ENCODE assay signal across 1 cellular context in genomic region chr1:46202975-46203737, GRCh38.
TF ChIP-seq lines count a peak whose summit lies in the region.

Gene LURAP1, plus strand, starts transcription at chr1:46203334. Its CDS starts 93 bp downstream, at chr1:46203427.

TF ChIP-seq in K562, 482 proteins besides CTCF, POLR2A, EP300 and RAD21 (continued from another document and continues in another):
- TF ChIP-seq HDAC6 (IDR thresholded peaks at IDR 0.05; ENCODE audit: low read depth, low read length) (no peak), ZFPM2 (CRISPR knock-in tag; IDR thresholded peaks at IDR 0.05) (no peak), THRB (CRISPR knock-in tag; conservative IDR thresholded peaks at IDR 0.05) (no peak), FOSL1 (tag; conservative IDR thresholded peaks at IDR 0.05) (no peak), MCM3 (IDR thresholded peaks at IDR 0.05) (no peak), BRD9 (IDR thresholded peaks at IDR 0.05; ENCODE audit: low read depth, partially characterized antibody) (no peak), HDAC8 (tag; IDR thresholded peaks at IDR 0.05) (no peak), BACH1 (tag; IDR thresholded peaks at IDR 0.05) (no peak), THAP7 (CRISPR knock-in tag; IDR thresholded peaks at IDR 0.05) (no peak), MBD2 (IDR thresholded peaks at IDR 0.05; ENCODE audit: borderline replicate concordance, low read depth) (no peak), SLC30A9 (CRISPR knock-in tag; IDR thresholded peaks at IDR 0.05) (no peak), ZKSCAN3 (CRISPR knock-in tag; IDR thresholded peaks at IDR 0.05) (no peak), FOXJ2 (tag; IDR thresholded peaks at IDR 0.05) (no peak), CHD4 (IDR thresholded peaks at IDR 0.05; ENCODE audit: insufficient read depth, insufficient replicate concordance, low read depth, low read length, poor library complexity, severe bottlenecking) (no peak), L3MBTL2 (IDR thresholded peaks at IDR 0.05) (peak; percentile 65; the same call in 1 of the 2 replicates), RERE (CRISPR knock-in tag; IDR thresholded peaks at IDR 0.05; ENCODE audit: borderline replicate concordance) (no peak), POLR3A (IDR thresholded peaks at IDR 0.05; ENCODE audit: borderline replicate concordance, extremely low read depth, insufficient read depth, insufficient read length) (no peak), NFIX (CRISPR knock-in tag; IDR thresholded peaks at IDR 0.05; ENCODE audit: low read depth) (no peak), MAX (CRISPR knock-in tag; IDR thresholded peaks at IDR 0.05) (0 out of 2 replicates have a peak, but pooled peaks have one; percentile 13), MCM2 (IDR thresholded peaks at IDR 0.05; ENCODE audit: low read depth) (no peak), PPARD (CRISPR knock-in tag; IDR thresholded peaks at IDR 0.05) (no peak), GTF2B (IDR thresholded peaks at IDR 0.05; ENCODE audit: extremely low read depth, insufficient read length) (no peak), SREBF2 (CRISPR knock-in tag; IDR thresholded peaks at IDR 0.05) (no peak), MXI1 (IDR thresholded peaks at IDR 0.05; ENCODE audit: low read depth, low read length) (no peak), SETDB1 (IDR thresholded peaks at IDR 0.05; ENCODE audit: low read length) (no peak), GTF2A2 (tag; IDR thresholded peaks at IDR 0.05) (no peak), ZNF239 (CRISPR knock-in tag; IDR thresholded peaks at IDR 0.05) (no peak), ZNF407 (IDR thresholded peaks at IDR 0.05; ENCODE audit: low read depth) (no peak), ZBTB8A (IDR thresholded peaks at IDR 0.05; ENCODE audit: partially characterized antibody) (no peak), ETS2 (tag; IDR thresholded peaks at IDR 0.05; ENCODE audit: borderline replicate concordance, poor library complexity, severe bottlenecking) (no peak), ZNF707 (CRISPR knock-in tag; conservative IDR thresholded peaks at IDR 0.05) (no peak), TEAD2 (tag; IDR thresholded peaks at IDR 0.05) (no peak), WHSC1 (IDR thresholded peaks at IDR 0.05; ENCODE audit: low read length) (no peak), ZNF655 (CRISPR knock-in tag; IDR thresholded peaks at IDR 0.05) (no peak), FOS (IDR thresholded peaks at IDR 0.05; ENCODE audit: extremely low read depth, insufficient read length) (no peak), THRA (IDR thresholded peaks at IDR 0.05) (no peak), BCOR (IDR thresholded peaks at IDR 0.05) (peak; percentile 34; the same call in 1 of the 2 replicates), MYBL2 (IDR thresholded peaks at IDR 0.05; ENCODE audit: low read depth) (no peak), MYBL2 (CRISPR knock-in tag; IDR thresholded peaks at IDR 0.05; ENCODE audit: borderline replicate concordance) (no peak), MECOM (CRISPR knock-in tag; IDR thresholded peaks at IDR 0.05) (no peak), TSHZ1 (CRISPR knock-in tag; IDR thresholded peaks at IDR 0.05) (no peak)
